Comparison of ENCODE assay signal across 1 cellular context in genomic region chr14:22837750-22838538, GRCh38.
TF ChIP-seq lines count a peak whose summit lies in the region.

No MANE protein-coding gene starts in this region.

TF ChIP-seq in K562, 482 proteins besides CTCF, POLR2A, EP300 and RAD21:
- TF ChIP-seq POLR2G (IDR thresholded peaks at IDR 0.05; ENCODE audit: low read depth, low read length) = peak; percentile 25; the same call in 1 of the 2 replicates
- TF ChIP-seq, protein P1, sequence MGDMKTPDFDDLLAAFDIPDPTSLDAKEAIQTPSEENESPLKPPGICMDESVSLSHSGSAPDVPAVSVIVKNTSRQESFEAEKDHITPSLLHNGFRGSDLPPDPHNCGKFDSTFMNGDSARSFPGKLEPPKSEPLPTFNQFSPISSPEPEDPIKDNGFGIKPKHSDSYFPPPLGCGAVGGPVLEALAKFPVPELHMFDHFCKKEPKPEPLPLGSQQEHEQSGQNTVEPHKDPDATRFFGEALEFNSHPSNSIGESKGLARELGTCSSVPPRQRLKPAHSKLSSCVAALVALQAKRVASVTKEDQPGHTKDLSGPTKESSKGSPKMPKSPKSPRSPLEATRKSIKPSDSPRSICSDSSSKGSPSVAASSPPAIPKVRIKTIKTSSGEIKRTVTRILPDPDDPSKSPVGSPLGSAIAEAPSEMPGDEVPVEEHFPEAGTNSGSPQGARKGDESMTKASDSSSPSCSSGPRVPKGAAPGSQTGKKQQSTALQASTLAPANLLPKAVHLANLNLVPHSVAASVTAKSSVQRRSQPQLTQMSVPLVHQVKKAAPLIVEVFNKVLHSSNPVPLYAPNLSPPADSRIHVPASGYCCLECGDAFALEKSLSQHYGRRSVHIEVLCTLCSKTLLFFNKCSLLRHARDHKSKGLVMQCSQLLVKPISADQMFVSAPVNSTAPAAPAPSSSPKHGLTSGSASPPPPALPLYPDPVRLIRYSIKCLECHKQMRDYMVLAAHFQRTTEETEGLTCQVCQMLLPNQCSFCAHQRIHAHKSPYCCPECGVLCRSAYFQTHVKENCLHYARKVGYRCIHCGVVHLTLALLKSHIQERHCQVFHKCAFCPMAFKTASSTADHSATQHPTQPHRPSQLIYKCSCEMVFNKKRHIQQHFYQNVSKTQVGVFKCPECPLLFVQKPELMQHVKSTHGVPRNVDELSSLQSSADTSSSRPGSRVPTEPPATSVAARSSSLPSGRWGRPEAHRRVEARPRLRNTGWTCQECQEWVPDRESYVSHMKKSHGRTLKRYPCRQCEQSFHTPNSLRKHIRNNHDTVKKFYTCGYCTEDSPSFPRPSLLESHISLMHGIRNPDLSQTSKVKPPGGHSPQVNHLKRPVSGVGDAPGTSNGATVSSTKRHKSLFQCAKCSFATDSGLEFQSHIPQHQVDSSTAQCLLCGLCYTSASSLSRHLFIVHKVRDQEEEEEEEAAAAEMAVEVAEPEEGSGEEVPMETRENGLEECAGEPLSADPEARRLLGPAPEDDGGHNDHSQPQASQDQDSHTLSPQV (IDR thresholded peaks at IDR 0.05) = no peak
TF ChIP-seq in K562: peak in this region for 1.
